Comparison of ENCODE assay signal across 27 cellular contexts in genomic region chr12:113171543-113171942, GRCh38. TPM values are rescaled to one million over a fixed set of nuclear protein-coding genes. Genes with fewer than 3 reads are reported as not detected.
"Had no signal": no experiment of that assay in that cellular context is flagged by ENCODE, and none has a peak within 500 bp of the region (broad histone marks: within the 10 kb centered on the region; RNA-seq: fewer than 3 reads in every experiment).

No MANE protein-coding gene starts in this region.

- H3K4me3 ChIP-seq: vagina had no signal

- ATAC-seq: activated naive CD4-positive, alpha-beta T cell treated with anti-CD3 and anti-CD28 coated beads, Interleukin-2, amount 50 U/mL, for 72 hours; activated T-helper 17 cell treated with anti-CD3 and anti-CD28 coated beads, Interleukin-2, amount 50 U/mL, for 72 hours; esophagus mucosa; right cardiac atrium; stimulated activated effector memory CD8-positive, alpha-beta T cell treated with anti-CD3 and anti-CD28 coated beads, Interleukin-12 subunit alpha, Interleukin-12 subunit beta, amount 100 ng/mL, for 72 hours had no signal

- DNase-seq: activated CD4-positive, alpha-beta T cell treated with anti-CD3 and anti-CD28 coated beads for 1 hour; activated CD4-positive, alpha-beta T cell treated with anti-CD3 and anti-CD28 coated beads, Interleukin-2, amount 50 U/mL, for 1 hour; activated CD8-positive, alpha-beta memory T cell treated with anti-CD3 and anti-CD28 coated beads for 24 hours; activated CD8-positive, alpha-beta memory T cell treated with anti-CD3 and anti-CD28 coated beads, Interleukin-2, amount 50 U/mL, for 4 hours; activated T-cell treated with anti-CD3 and anti-CD28 coated beads, Interleukin-2, amount 50 U/mL, for 24 hours; caudate nucleus; dermis blood vessel endothelial cell; effector CD8-positive, alpha-beta T cell; head of caudate nucleus; hypothalamus; nephron progenitor cell; right cardiac atrium; stimulated activated CD4-positive, alpha-beta T cell treated with anti-CD3 and anti-CD28 coated beads, Interleukin-12 subunit alpha, Interleukin-12 subunit beta, amount 100 ng/mL, for 4 hours; WERI-Rb-1 had no signal

- H2AFZ ChIP-seq: parathyroid adenoma had no signal

- H3K4me1 Mint-ChIP-seq: activated T-helper 17 cell treated with anti-CD3 and anti-CD28 coated beads, Interleukin-2, amount 50 U/mL, for 72 hours; brain had no signal

- H3K9ac ChIP-seq: parathyroid adenoma had no signal

- H3K27ac ChIP-seq: vagina, WERI-Rb-1 had no signal

- H3K27me3 Mint-ChIP-seq: activated T-cell treated with anti-CD3 and anti-CD28 coated beads, Interleukin-2, amount 50 U/mL, for 24 hours; activated T-helper 17 cell treated with anti-CD3 and anti-CD28 coated beads, Interleukin-2, amount 50 U/mL, for 72 hours; brain; memory B cell; type B pancreatic cell had no signal

- H3K4me1 ChIP-seq: vagina had no signal

- H3K9me3 ChIP-seq: vagina had no signal

- H3K9me3 Mint-ChIP-seq: activated naive CD4-positive, alpha-beta T cell treated with anti-CD3 and anti-CD28 coated beads, Interleukin-2, amount 50 U/mL, for 72 hours; activated T-cell treated with anti-CD3 and anti-CD28 coated beads, Interleukin-2, amount 50 U/mL, for 24 hours; activated T-helper 17 cell treated with anti-CD3 and anti-CD28 coated beads, Interleukin-2, amount 50 U/mL, for 72 hours; memory B cell; nephron progenitor cell; stimulated activated effector memory CD8-positive, alpha-beta T cell treated with anti-CD3 and anti-CD28 coated beads, Interleukin-12 subunit alpha, Interleukin-12 subunit beta, amount 100 ng/mL, for 72 hours; type B pancreatic cell had no signal

- H3K4me3 Mint-ChIP-seq: activated T-cell treated with anti-CD3 and anti-CD28 coated beads, Interleukin-2, amount 50 U/mL, for 24 hours; activated T-helper 17 cell treated with anti-CD3 and anti-CD28 coated beads, Interleukin-2, amount 50 U/mL, for 72 hours; brain; memory B cell; nephron progenitor cell; stimulated activated effector memory CD8-positive, alpha-beta T cell treated with anti-CD3 and anti-CD28 coated beads, Interleukin-12 subunit alpha, Interleukin-12 subunit beta, amount 100 ng/mL, for 72 hours; type B pancreatic cell had no signal

- H3K27me3 ChIP-seq: vagina had no signal

- H3K27ac Mint-ChIP-seq: activated T-helper 17 cell treated with anti-CD3 and anti-CD28 coated beads, Interleukin-2, amount 50 U/mL, for 72 hours; memory B cell; nephron progenitor cell; type B pancreatic cell had no signal

RNA-seq across cellular contexts. Expression of gene CFAP73, which starts 22.0 kb away (rescaled TPM):
- total RNA-seq: aorta, dermis blood vessel endothelial cell, frontal cortex, pulmonary artery endothelial cell, right cardiac atrium, skeletal muscle tissue, vagina had no signal

RNA-seq across cellular contexts. Expression of gene RASAL1, which starts 36.0 kb away (rescaled TPM):
- total RNA-seq: aorta, pulmonary artery endothelial cell, right cardiac atrium, skeletal muscle tissue had no signal
- polyA plus RNA-seq: aorta, right cardiac atrium had no signal
